Comparison of ENCODE assay signal across 10 cellular contexts in the genomic region with DNA sequence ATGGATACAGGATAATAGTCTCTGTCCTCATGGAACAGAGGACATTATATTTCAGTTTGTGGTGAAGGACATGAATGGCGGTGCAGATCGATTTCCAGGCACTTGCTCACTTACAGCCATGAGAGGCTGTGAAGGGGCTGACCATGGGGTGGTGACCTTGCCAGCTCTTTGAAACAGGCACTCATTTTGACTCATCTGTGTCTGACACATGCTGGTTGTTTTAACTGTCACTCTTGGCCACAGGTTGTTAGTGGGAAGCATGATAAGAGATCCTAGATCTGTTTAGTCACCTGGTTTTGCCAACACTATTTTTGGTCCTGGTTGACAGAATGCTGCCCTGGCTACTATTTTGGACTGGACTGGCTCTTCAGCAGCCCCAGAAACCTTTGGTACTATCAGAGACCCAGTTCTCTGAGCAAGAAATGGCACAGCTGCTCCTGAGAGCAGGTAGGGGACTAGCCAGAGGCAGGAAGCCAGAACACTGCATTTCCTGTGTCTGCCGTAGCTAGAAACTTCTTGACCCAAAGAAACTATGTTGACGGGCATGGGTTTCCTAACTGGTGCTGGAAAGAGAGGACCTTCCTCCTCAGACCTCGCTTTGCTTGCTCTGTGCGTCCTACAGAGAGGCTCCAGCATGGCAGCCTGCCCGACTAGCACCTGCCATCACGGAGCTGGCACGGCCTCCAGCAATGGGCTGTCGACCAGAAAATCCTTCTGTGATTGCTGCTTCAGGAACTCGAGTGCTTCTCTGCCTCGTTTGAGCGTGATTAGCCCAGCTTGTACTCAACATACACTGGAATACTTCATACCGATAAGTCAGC. TPM values are rescaled to one million over a fixed set of nuclear protein-coding genes. Genes with fewer than 3 reads are reported as not detected.
DNase-seq lines count a peak whose midpoint lies in the region; ATAC-seq lines count a peak whose summit lies in the region.
"Had no signal": no experiment of that assay in that cellular context is flagged by ENCODE, and none has a peak within 500 bp of the region (broad histone marks: within the 10 kb centered on the region; RNA-seq: fewer than 3 reads in every experiment).

No MANE protein-coding gene starts in this region.

- H3K36me3 Mint-ChIP-seq in activated naive CD8-positive, alpha-beta T cell treated with anti-CD3 and anti-CD28 coated beads, Interleukin-2, amount 50 U/mL, for 24 hours (ENCODE audit: low read depth), result peaks cover 18% of the 10 kb centered on the region
- peaks cover 0 to 44% (median 10%) of the 10 kb centered on the region in 5 donors for H3K36me3 Mint-ChIP-seq in naive thymus-derived CD4-positive, alpha-beta T cell

- peak; percentile 91 for ATAC-seq in activated naive CD8-positive, alpha-beta T cell treated with anti-CD3 and anti-CD28 coated beads, Interleukin-2, amount 50 U/mL, for 24 hours
- ATAC-seq in naive thymus-derived CD4-positive, alpha-beta T cell, result peak; percentile 30
- no peak for ATAC-seq in GM18519 (IDR thresholded peaks at IDR 0.05; ENCODE audit: low FRiP score, unreplicated experiment)
- no peak for ATAC-seq in GM19035 (IDR thresholded peaks at IDR 0.05; ENCODE audit: unreplicated experiment)

- H3K9me3 ChIP-seq in naive thymus-derived CD4-positive, alpha-beta T cell (ENCODE audit: control insufficient read depth in 2 of 3, low read length in 3 of 3), result no peaks in the 10 kb centered on the region
- H3K9me3 ChIP-seq: HAP-1 had no signal

- no peaks in the 10 kb centered on the region for H3K27me3 ChIP-seq in naive thymus-derived CD4-positive, alpha-beta T cell (ENCODE audit: control insufficient read depth in 2 of 2, insufficient read depth in 2 of 2, low read length in 2 of 2)

- CTCF ChIA-PET in naive thymus-derived CD4-positive, alpha-beta T cell (lab: Charles Lee), result interaction anchor here (0.7 to 5.5 kb wide), 10 partner anchors 9 to 637 kb away, joined by 3 to 31 read pairs (median 4); no protein-coding TSS in a partner anchor

- intact Hi-C loops in naive thymus-derived CD4-positive, alpha-beta T cell (cut with micrococcal nuclease), result loop anchor here (1.0 to 10.0 kb wide), 2 partner anchors 18 to 317 kb away; no protein-coding TSS in a partner anchor

- no peaks in the 10 kb centered on the region for H3K9me3 Mint-ChIP-seq in activated naive CD8-positive, alpha-beta T cell treated with anti-CD3 and anti-CD28 coated beads, Interleukin-2, amount 50 U/mL, for 24 hours
- no peaks in the 10 kb centered on the region for H3K9me3 Mint-ChIP-seq in naive thymus-derived CD4-positive, alpha-beta T cell

- no peaks in the 10 kb centered on the region for H3K36me3 ChIP-seq in naive thymus-derived CD4-positive, alpha-beta T cell (ENCODE audit: control insufficient read depth in 2 of 3, insufficient read depth in 3 of 3, low read length in 3 of 3)

- H3K27ac ChIP-seq in naive thymus-derived CD4-positive, alpha-beta T cell (ENCODE audit: low read depth, low read length), result peak overlapping the region; percentile 66

- peaks cover 9 to 63% of the 10 kb centered on the region in 2 donors for H3K4me1 ChIP-seq in naive thymus-derived CD4-positive, alpha-beta T cell (ENCODE audit: control insufficient read depth in 2 of 2, insufficient read depth in 2 of 2, low read length in 2 of 2)
- H3K4me1 ChIP-seq: HAP-1 had no signal

- peak; percentile 54 for DNase-seq in DMS153 (lab: John Stamatoyannopoulos, UW)
- DNase-seq in NCI-H1694 treated with DMSO at 0.1 percent for 48 hours (lab: John Stamatoyannopoulos, UW), result peak; percentile 82
- peak; percentile 26 for DNase-seq in activated naive CD8-positive, alpha-beta T cell treated with anti-CD3 and anti-CD28 coated beads, Interleukin-2, amount 50 U/mL, for 24 hours
- DNase-seq in naive thymus-derived CD4-positive, alpha-beta T cell, result peak in 5 of 9 donors; percentile 18 to 27 (median 25)
- no peak for DNase-seq in mucosa of gallbladder (ENCODE audit: low spot score)
- DNase-seq in amniotic stem cell (lab: John Stamatoyannopoulos, UW), result no peak
- DNase-seq: T-helper 9 cell had no signal

- POLR2A ChIA-PET in naive thymus-derived CD4-positive, alpha-beta T cell (lab: Charles Lee), result interaction anchor here (0.9 to 31.2 kb wide), 7 partner anchors 9 to 74 kb away, joined by 4 to 516 read pairs (median 5); no protein-coding TSS in a partner anchor

- no peaks in the 10 kb centered on the region for H3K27me3 Mint-ChIP-seq in activated naive CD8-positive, alpha-beta T cell treated with anti-CD3 and anti-CD28 coated beads, Interleukin-2, amount 50 U/mL, for 24 hours
- no peaks in the 10 kb centered on the region for H3K27me3 Mint-ChIP-seq in naive thymus-derived CD4-positive, alpha-beta T cell

- H3K4me1 Mint-ChIP-seq in activated naive CD8-positive, alpha-beta T cell treated with anti-CD3 and anti-CD28 coated beads, Interleukin-2, amount 50 U/mL, for 24 hours, result peaks cover 82% of the 10 kb centered on the region
- peaks cover 57 to 100% (median 93%) of the 10 kb centered on the region in 7 donors for H3K4me1 Mint-ChIP-seq in naive thymus-derived CD4-positive, alpha-beta T cell

- H3K4me3 Mint-ChIP-seq in activated naive CD8-positive, alpha-beta T cell treated with anti-CD3 and anti-CD28 coated beads, Interleukin-2, amount 50 U/mL, for 24 hours, result peak overlapping the region; percentile 26
- peak overlapping the region; percentile 57 to 92 (median 72) for H3K4me3 Mint-ChIP-seq in naive thymus-derived CD4-positive, alpha-beta T cell

- peak overlapping the region; percentile 4 for H3K4me3 ChIP-seq in naive thymus-derived CD4-positive, alpha-beta T cell (ENCODE audit: low read length)
- H3K4me3 ChIP-seq: HAP-1 had no signal

- peak overlapping the region; percentile 76 for H3K27ac Mint-ChIP-seq in activated naive CD8-positive, alpha-beta T cell treated with anti-CD3 and anti-CD28 coated beads, Interleukin-2, amount 50 U/mL, for 24 hours
- H3K27ac Mint-ChIP-seq in naive thymus-derived CD4-positive, alpha-beta T cell, result peak overlapping the region; percentile 70 to 93 (median 90)

RNA-seq across cellular contexts. Expression of gene PXYLP1, which starts 6.3 kb away (rescaled TPM):
- 10 to 100 TPM; 18.6 to 40.9 (median 23.2) TPM for total RNA-seq in naive thymus-derived CD4-positive, alpha-beta T cell
- 10 to 100 TPM; 15.8 to 32.0 TPM for polyA plus RNA-seq in naive thymus-derived CD4-positive, alpha-beta T cell
- total RNA-seq in mucosa of gallbladder, result 14.1 TPM

Comparison
In these comparisons a context has a peak if more than half of its experiments do, and no peak if none do; other contexts are left out.
1. DNase-seq: peak in DMS153 (single experiment), NCI-H1694 treated with DMSO at 0.1 percent for 48 hours (single experiment), activated naive CD8-positive, alpha-beta T cell treated with anti-CD3 and anti-CD28 coated beads, Interleukin-2, amount 50 U/mL, for 24 hours (single experiment) and naive thymus-derived CD4-positive, alpha-beta T cell (5 of 9); none in mucosa of gallbladder (single experiment) and amniotic stem cell (single experiment).
2. ATAC-seq: peak in activated naive CD8-positive, alpha-beta T cell treated with anti-CD3 and anti-CD28 coated beads, Interleukin-2, amount 50 U/mL, for 24 hours (single experiment) and naive thymus-derived CD4-positive, alpha-beta T cell (single experiment); none in GM18519 (single experiment) and GM19035 (single experiment).